Comparison of ENCODE assay signal across 13 cellular contexts in genomic region chr16:29192329-29193247, GRCh38.
A peak's percentile ranks its signal among the peaks of the same experiment; 100 is the strongest.
DNase-seq lines count a peak whose midpoint lies in the region; ATAC-seq, FAIRE-seq and TF ChIP-seq lines count a peak whose summit lies in the region.
"Had no signal": no experiment of that assay in that cellular context is flagged by ENCODE, and none has a peak within 500 bp of the region (broad histone marks: within the 10 kb centered on the region; RNA-seq: fewer than 3 reads in every experiment).

No MANE protein-coding gene starts in this region.

- H3K4me3 Mint-ChIP-seq in activated CD8-positive, alpha-beta memory T cell treated with anti-CD3 and anti-CD28 coated beads, Interleukin-2, amount 10 ng/mL, durations not matched to agents 7 days and 5 days: no peak overlapping the region
- no peak overlapping the region for H3K4me3 Mint-ChIP-seq in HFFc6
- H3K4me3 Mint-ChIP-seq: activated CD4-positive, alpha-beta T cell treated with anti-CD3 and anti-CD28 coated beads, Interleukin-2, amount 10 ng/mL, durations not matched to agents 24 days and 14 days had no signal

- no peak overlapping the region for H2AK5ac ChIP-seq in H1 (ENCODE audit: low read depth, low read length)

- H3K36me3 Mint-ChIP-seq in activated CD8-positive, alpha-beta memory T cell treated with anti-CD3 and anti-CD28 coated beads, Interleukin-2, amount 10 ng/mL, durations not matched to agents 7 days and 5 days: no peaks in the 10 kb centered on the region
- no peaks in the 10 kb centered on the region; the same call in 1 of the 2 replicates for H3K36me3 Mint-ChIP-seq in HFFc6 (ENCODE audit: low read depth)

- peaks cover 5% of the 10 kb centered on the region; the same call in 1 of the 2 replicates for H3K23me2 ChIP-seq in H1 (ENCODE audit: low read depth, low read length)

- no peak overlapping the region for H3K18ac ChIP-seq in H1 (ENCODE audit: extremely low read depth, low read length)

- H2AFZ ChIP-seq in H1 (ENCODE audit: low read length): no peak overlapping the region

- no peak overlapping the region for H2BK120ac ChIP-seq in H1 (replicated peaks; ENCODE audit: low read depth, low read length)

- H3K79me1 ChIP-seq in H1 (ENCODE audit: low read depth, low read length): no peaks in the 10 kb centered on the region

- TF ChIP-seq EP300 in H1 (IDR thresholded peaks at IDR 0.05; ENCODE audit: borderline replicate concordance in 1 of 2, low read depth in 2 of 2, low read length in 2 of 2): no peak
- no peak for TF ChIP-seq EP300 in suprapubic skin (IDR thresholded peaks at IDR 0.05)

- FAIRE-seq in H1 (lab: Jason Lieb, UNC): no peak
- FAIRE-seq: endothelial cell of umbilical vein had no signal

- no peak overlapping the region for H3K56ac ChIP-seq in H1 (replicated peaks; ENCODE audit: insufficient read length, low read depth, low read length)

- H3K4me3 ChIP-seq in H1 (ENCODE audit: extremely low read depth in 1 of 4, insufficient read depth in 2 of 4, low read depth in 3 of 4, low read length in 4 of 4): no peak overlapping the region
- H3K4me3 ChIP-seq in suprapubic skin: no peak overlapping the region

- no peak overlapping the region for H4K5ac ChIP-seq in H1 (ENCODE audit: insufficient read length, low read depth, low read length)

- no peaks in the 10 kb centered on the region for H3K79me2 ChIP-seq in H1 (ENCODE audit: control insufficient read depth in 1 of 2, insufficient read depth in 2 of 2, low read length in 2 of 2)

- H3K4me1 Mint-ChIP-seq in activated CD8-positive, alpha-beta memory T cell treated with anti-CD3 and anti-CD28 coated beads, Interleukin-2, amount 10 ng/mL, durations not matched to agents 7 days and 5 days: no peaks in the 10 kb centered on the region
- H3K4me1 Mint-ChIP-seq in HFFc6 (ENCODE audit: low read depth): peaks cover 12% of the 10 kb centered on the region
- H3K4me1 Mint-ChIP-seq: activated CD4-positive, alpha-beta T cell treated with anti-CD3 and anti-CD28 coated beads, Interleukin-2, amount 10 ng/mL, durations not matched to agents 24 days and 14 days had no signal

- no peaks in the 10 kb centered on the region for H3K36me3 ChIP-seq in H1 (ENCODE audit: control insufficient read depth in 2 of 4, insufficient read depth in 4 of 4, low read length in 3 of 4)
- no peaks in the 10 kb centered on the region for H3K36me3 ChIP-seq in suprapubic skin

- ATAC-seq in activated CD8-positive, alpha-beta memory T cell treated with anti-CD3 and anti-CD28 coated beads, Interleukin-2, amount 10 ng/mL, durations not matched to agents 7 days and 5 days: no peak
- ATAC-seq in HG03045 (IDR thresholded peaks at IDR 0.05; ENCODE audit: unreplicated experiment) (no peak), HG03432 (IDR thresholded peaks at IDR 0.05; ENCODE audit: unreplicated experiment) (no peak)

- no peak overlapping the region for H3K27ac Mint-ChIP-seq in activated CD8-positive, alpha-beta memory T cell treated with anti-CD3 and anti-CD28 coated beads, Interleukin-2, amount 10 ng/mL, durations not matched to agents 7 days and 5 days
- no peak overlapping the region for H3K27ac Mint-ChIP-seq in HFFc6
- H3K27ac Mint-ChIP-seq: activated CD4-positive, alpha-beta T cell treated with anti-CD3 and anti-CD28 coated beads, Interleukin-2, amount 10 ng/mL, durations not matched to agents 24 days and 14 days had no signal

- H4K8ac ChIP-seq in H1 (ENCODE audit: extremely low read depth, insufficient read depth, low read length): no peak overlapping the region

- no peaks in the 10 kb centered on the region for H3K9me3 ChIP-seq in H1 (ENCODE audit: insufficient read depth in 2 of 2, low read depth in 1 of 2, low read length in 1 of 2)
- H3K9me3 ChIP-seq in suprapubic skin: no peaks in the 10 kb centered on the region

- 88% methylated on average over 17 of the region's 17 CpGs; no CpG with 5 or more reads in 1 of the 2 experiments for WGBS in H1 (ENCODE audit: extremely low coverage in 1 of 2, insufficient coverage in 1 of 2, insufficient read length in 1 of 2, insufficient replicate concordance in 2 of 2, low coverage in 1 of 2, low lambda C conversion rate in 2 of 2, missing lambda C conversion rate in 1 of 2), 2 experiments
- 97% methylated on average over 6 of the region's 17 CpGs for WGBS in suprapubic skin

- no peak overlapping the region for H3K23ac ChIP-seq in H1 (ENCODE audit: insufficient read length)

- H3K27me3 ChIP-seq in H1 (replicated peaks in 1 of 4; ENCODE audit: control insufficient read depth in 3 of 4, extremely low read depth in 1 of 4, insufficient read depth in 3 of 4, low read length in 3 of 4): no peaks in the 10 kb centered on the region; a peak in 1 of 7 replicates
- H3K27me3 ChIP-seq in suprapubic skin: no peaks in the 10 kb centered on the region

- no peaks in the 10 kb centered on the region for H4K20me1 ChIP-seq in H1 (replicated peaks in 1 of 2; ENCODE audit: control insufficient read depth in 1 of 2, insufficient read depth in 2 of 2, low read length in 2 of 2)

- H2BK5ac ChIP-seq in H1 (ENCODE audit: low read depth, low read length): no peak overlapping the region

- no peak overlapping the region for H3K4me2 ChIP-seq in H1 (ENCODE audit: insufficient read depth in 1 of 2, low read depth in 2 of 2, low read length in 2 of 2)

- CTCF ChIA-PET in activated CD8-positive, alpha-beta memory T cell treated with anti-CD3 and anti-CD28 coated beads, Interleukin-2, amount 10 ng/mL, durations not matched to agents 7 days and 5 days (lab: Charles Lee): no interaction called here
- CTCF ChIA-PET in H1 (lab: Charles Lee; ENCODE audit: partially characterized antibody): interaction anchor here (0.7 to 2.1 kb wide), 2 partner anchors 13 to 124 kb away, joined by 3 to 7 read pairs; no protein-coding TSS in a partner anchor

- H3K4me1 ChIP-seq in H1 (replicated peaks in 1 of 4; ENCODE audit: control insufficient read depth in 3 of 4, insufficient read depth in 4 of 4, low read length in 3 of 4) (no peaks in the 10 kb centered on the region), suprapubic skin (no peaks in the 10 kb centered on the region)

- H2BK20ac ChIP-seq in H1 (ENCODE audit: low read length): no peak overlapping the region

- H4K91ac ChIP-seq in H1 (replicated peaks; ENCODE audit: insufficient read length, low read length): no peak overlapping the region

- H2BK12ac ChIP-seq in H1 (ENCODE audit: low read depth, low read length): 0 out of 2 replicates have a peak overlapping the region, but pooled peaks have one; percentile 9

- TF ChIP-seq POLR2A in H1 (IDR thresholded peaks at IDR 0.05; ENCODE audit: control extremely low read depth in 1 of 2, low read depth in 2 of 2, low read length in 2 of 2): no peak
- TF ChIP-seq POLR2A in suprapubic skin (IDR thresholded peaks at IDR 0.05): no peak

- H3K9me3 Mint-ChIP-seq in activated CD8-positive, alpha-beta memory T cell treated with anti-CD3 and anti-CD28 coated beads, Interleukin-2, amount 10 ng/mL, durations not matched to agents 7 days and 5 days (ENCODE audit: low read depth): no peaks in the 10 kb centered on the region
- no peaks in the 10 kb centered on the region for H3K9me3 Mint-ChIP-seq in HFFc6

- TF ChIP-seq RAD21 in H1 (IDR thresholded peaks at IDR 0.05 in 1 of 2, conservative IDR thresholded peaks at IDR 0.05 in 1 of 2; ENCODE audit: low read depth in 2 of 2, low read length in 2 of 2): peak; percentile 12 to 14; a peak in 2 of 4 replicates

- H2BK15ac ChIP-seq in H1 (ENCODE audit: low read length): peak overlapping the region; percentile 29; the same call in 1 of the 2 replicates

- POLR2A ChIA-PET in H1 (lab: Charles Lee; ENCODE audit: partially characterized antibody): no interaction called here

- H3K27ac ChIP-seq in H1 (ENCODE audit: low read depth, low read length) (no peak overlapping the region), suprapubic skin (no peak overlapping the region)

- no peak overlapping the region for H3K4ac ChIP-seq in H1 (replicated peaks; ENCODE audit: insufficient read length, low read depth, low read length)

- no peak overlapping the region for H3K9ac ChIP-seq in H1 (replicated peaks in 1 of 4; ENCODE audit: extremely low read depth in 1 of 4, low read depth in 3 of 4, low read length in 3 of 4)

- peak; percentile 59 for TF ChIP-seq CTCF in HFFc6 (IDR thresholded peaks at IDR 0.05)
- peak in 2 of 3 experiments; percentile 24; a peak in 3 of 4 replicates for TF ChIP-seq CTCF in H1 (IDR thresholded peaks at IDR 0.05; ENCODE audit: control extremely low read depth in 1 of 3, insufficient read depth in 1 of 3, low read depth in 1 of 3, low read length in 3 of 3)
- TF ChIP-seq CTCF in suprapubic skin (IDR thresholded peaks at IDR 0.05): peak in 1 of 2 donors; percentile 17

- no peaks in the 10 kb centered on the region for H3K27me3 Mint-ChIP-seq in activated CD8-positive, alpha-beta memory T cell treated with anti-CD3 and anti-CD28 coated beads, Interleukin-2, amount 10 ng/mL, durations not matched to agents 7 days and 5 days
- peaks cover 7% of the 10 kb centered on the region; the same call in 1 of the 2 replicates for H3K27me3 Mint-ChIP-seq in HFFc6 (ENCODE audit: insufficient read depth)
- H3K27me3 Mint-ChIP-seq: activated CD4-positive, alpha-beta T cell treated with anti-CD3 and anti-CD28 coated beads, Interleukin-2, amount 10 ng/mL, durations not matched to agents 24 days and 14 days had no signal

- no peak overlapping the region for H3K14ac ChIP-seq in H1 (ENCODE audit: insufficient read length)

- peak; percentile 46 for DNase-seq in activated CD8-positive, alpha-beta memory T cell treated with anti-CD3 and anti-CD28 coated beads, Interleukin-2, amount 50 U/mL, for 48 hours
- no peak for DNase-seq in activated CD8-positive, alpha-beta memory T cell treated with anti-CD3 and anti-CD28 coated beads, Interleukin-2, amount 10 ng/mL, durations not matched to agents 7 days and 5 days
- DNase-seq in HFFc6 (no peak), H1 (ENCODE audit: low read depth in 1 of 2, low spot score in 2 of 2) (peak in 1 of 2 experiments; percentile 48), suprapubic skin (ENCODE audit: low spot score in 2 of 2) (peak; percentile 53 to 73), NCI-H510A treated with DMSO at 0.1 percent for 48 hours (lab: John Stamatoyannopoulos, UW) (no peak)
- DNase-seq: activated CD4-positive, alpha-beta T cell treated with anti-CD3 and anti-CD28 coated beads, Interleukin-2, amount 10 ng/mL, durations not matched to agents 24 days and 14 days; NCI-H345; SIG-M5; stimulated activated CD8-positive, alpha-beta memory T cell treated with anti-CD3 and anti-CD28 coated beads, Interleukin-4, amount 100 ng/mL, for 48 hours had no signal

Comparison
In these comparisons a context has a peak if more than half of its experiments do, and no peak if none do; other contexts are left out.
1. DNase-seq: peak in activated CD8-positive, alpha-beta memory T cell treated with anti-CD3 and anti-CD28 coated beads, Interleukin-2, amount 50 U/mL, for 48 hours (single experiment) and suprapubic skin (2 of 2); none in activated CD8-positive, alpha-beta memory T cell treated with anti-CD3 and anti-CD28 coated beads, Interleukin-2, amount 10 ng/mL, durations not matched to agents 7 days and 5 days (single experiment), HFFc6 (single experiment) and NCI-H510A treated with DMSO at 0.1 percent for 48 hours (single experiment).